In genomic region chr5:180352116-180352975, GRCh38 we compare ENCODE assay signal across 8 cellular contexts.
DNase-seq lines count a peak whose midpoint lies in the region; ATAC-seq and TF ChIP-seq lines count a peak whose summit lies in the region.

No MANE protein-coding gene starts in this region.

- H3K36me3 ChIP-seq in RWPE2 (ENCODE audit: low read depth) (no peaks in the 10 kb centered on the region), neuron (ENCODE audit: insufficient read depth, low read length) (no peaks in the 10 kb centered on the region)

- H3K27ac ChIP-seq in RWPE2 (ENCODE audit: poor library complexity, severe bottlenecking) = no peak overlapping the region

- peak overlapping the region; percentile 87 for H2AFZ ChIP-seq in neuron (ENCODE audit: low read depth, low read length)

- peak; percentile 9 for ATAC-seq in GM19035 (IDR thresholded peaks at IDR 0.05; ENCODE audit: unreplicated experiment)
- no peak for ATAC-seq in RWPE2 (ENCODE audit: low read depth)
- no peak for ATAC-seq in HG02623 (IDR thresholded peaks at IDR 0.05; ENCODE audit: unreplicated experiment)
- ATAC-seq in HG02870 (IDR thresholded peaks at IDR 0.05; ENCODE audit: unreplicated experiment) = no peak

- H3K4me1 ChIP-seq in RWPE2 (ENCODE audit: insufficient read depth, poor library complexity, severe bottlenecking) (no peaks in the 10 kb centered on the region), neuron (ENCODE audit: insufficient read depth, low read length) (peaks cover 8% of the 10 kb centered on the region)

- DNase-seq in RWPE2 (ENCODE audit: low spot score) (peak; percentile 62), fibroblast of mammary gland (ENCODE audit: low read depth) (no peak), NCI-H526 (lab: John Stamatoyannopoulos, UW) (no peak), NCI-H1048 (lab: John Stamatoyannopoulos, UW) (no peak)

- H3K27me3 ChIP-seq in RWPE2 (ENCODE audit: insufficient read depth, poor library complexity, severe bottlenecking) = peaks cover 57% of the 10 kb centered on the region
- H3K27me3 ChIP-seq in neuron (ENCODE audit: insufficient read depth, low read length) = peaks cover 33% of the 10 kb centered on the region

- TF ChIP-seq CTCF in RWPE2 (IDR thresholded peaks at IDR 0.05; ENCODE audit: poor library complexity, severe bottlenecking) (no peak), fibroblast of mammary gland (conservative IDR thresholded peaks at IDR 0.05; ENCODE audit: control insufficient read depth, insufficient read depth, low read depth, low read length) (no peak)

- H3K4me3 ChIP-seq in RWPE2 (ENCODE audit: severe bottlenecking) (peak overlapping the region; percentile 43), fibroblast of mammary gland (ENCODE audit: control insufficient read depth, low read depth, low read length) (peak overlapping the region; percentile 81), neuron (ENCODE audit: low read length) (peak overlapping the region; percentile 60)

- no peaks in the 10 kb centered on the region for H3K9me3 ChIP-seq in RWPE2 (ENCODE audit: severe bottlenecking)
- peaks cover 5% of the 10 kb centered on the region for H3K9me3 ChIP-seq in neuron (ENCODE audit: low read length)
